Comparison of ENCODE assay signal across 27 cellular contexts in the genomic region with DNA sequence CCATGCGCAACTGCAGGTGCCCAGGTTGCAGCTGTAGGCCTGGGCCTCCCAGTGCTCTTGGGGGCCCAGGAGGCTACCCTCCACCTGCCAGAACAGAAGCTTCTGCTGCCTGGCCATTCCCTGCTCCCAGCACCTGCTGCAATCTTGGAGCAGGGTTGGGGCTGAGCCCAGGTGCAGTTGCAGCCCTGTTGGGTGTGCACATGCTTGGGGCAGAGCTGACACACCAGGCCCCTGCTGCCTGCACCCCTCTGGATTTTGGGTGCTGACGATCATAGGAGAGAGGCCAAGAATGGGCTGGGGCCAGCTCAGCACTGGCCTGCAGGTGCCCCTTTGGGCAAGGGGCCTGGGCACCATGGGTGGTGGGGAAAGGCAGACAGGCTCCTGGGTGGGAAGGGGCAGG.
"Had no signal": no experiment of that assay in that cellular context is flagged by ENCODE, and none has a peak within 500 bp of the region (broad histone marks: within the 10 kb centered on the region; RNA-seq: fewer than 3 reads in every experiment).

No MANE protein-coding gene starts in this region.

- DNase-seq: dermis blood vessel endothelial cell; effector memory CD4-positive, alpha-beta T cell; foreskin keratinocyte; glutamatergic neuron; heart right ventricle; hippocampal formation; left colon; left ventricle myocardium inferior; lower lobe of right lung; natural killer cell; right lobe of liver; small intestine; stimulated activated CD4-positive, alpha-beta T cell treated with anti-CD3 and anti-CD28 coated beads, Interleukin-2, amount 100 ng/mL, for 24 hours; stimulated activated CD4-positive, alpha-beta T cell treated with anti-CD3 and anti-CD28 coated beads, Interleukin-4, amount 100 ng/mL, for 4 hours; stimulated activated naive CD4-positive, alpha-beta T cell treated with Interleukin-2 at 50 U/mL for 16 hours; uterus had no signal

- H3K4me1 ChIP-seq: esophagus muscularis mucosa, foreskin keratinocyte, gastroesophageal sphincter, heart right ventricle, left ventricle myocardium inferior, lower lobe of right lung, right lobe of liver, tibial nerve, upper lobe of left lung, uterus had no signal

- H3K27ac Mint-ChIP-seq: natural killer cell, progenitor cell of endocrine pancreas had no signal

- H3K36me3 ChIP-seq: esophagus muscularis mucosa, gastroesophageal sphincter, heart right ventricle, left ventricle myocardium inferior, lower lobe of right lung, right lobe of liver, thoracic aorta, tibial nerve, upper lobe of left lung, uterus had no signal

- H3K4me3 Mint-ChIP-seq: natural killer cell, neural crest cell had no signal

- H3K9me3 ChIP-seq: esophagus muscularis mucosa, right lobe of liver, thoracic aorta, upper lobe of left lung, uterus had no signal

- H3K27ac ChIP-seq: coronary artery, esophagus muscularis mucosa, foreskin keratinocyte, gastroesophageal sphincter, heart right ventricle, left ventricle myocardium inferior, lower lobe of right lung, parathyroid adenoma, right lobe of liver, thoracic aorta, tibial nerve, upper lobe of left lung, uterus had no signal

- FAIRE-seq: endothelial cell of umbilical vein, islet of Langerhans, small intestine had no signal

- H3K27me3 Mint-ChIP-seq: progenitor cell of endocrine pancreas had no signal

- H3K4me1 Mint-ChIP-seq: neural crest cell had no signal

- H3K4me3 ChIP-seq: coronary artery, esophagus muscularis mucosa, gastroesophageal sphincter, heart right ventricle, left ventricle myocardium inferior, lower lobe of right lung, right lobe of liver, thoracic aorta, tibial nerve, upper lobe of left lung, uterus had no signal

- H3K27me3 ChIP-seq: esophagus muscularis mucosa, foreskin keratinocyte, gastroesophageal sphincter, heart right ventricle, right lobe of liver, tibial nerve, upper lobe of left lung, uterus had no signal

- H2AFZ ChIP-seq: parathyroid adenoma had no signal

- H3K9ac ChIP-seq: parathyroid adenoma had no signal

- ATAC-seq: foreskin keratinocyte, gastroesophageal sphincter, left colon had no signal

- H3K79me2 ChIP-seq: parathyroid adenoma had no signal
